8 cellular contexts compared by ENCODE assay signal in the genomic region with DNA sequence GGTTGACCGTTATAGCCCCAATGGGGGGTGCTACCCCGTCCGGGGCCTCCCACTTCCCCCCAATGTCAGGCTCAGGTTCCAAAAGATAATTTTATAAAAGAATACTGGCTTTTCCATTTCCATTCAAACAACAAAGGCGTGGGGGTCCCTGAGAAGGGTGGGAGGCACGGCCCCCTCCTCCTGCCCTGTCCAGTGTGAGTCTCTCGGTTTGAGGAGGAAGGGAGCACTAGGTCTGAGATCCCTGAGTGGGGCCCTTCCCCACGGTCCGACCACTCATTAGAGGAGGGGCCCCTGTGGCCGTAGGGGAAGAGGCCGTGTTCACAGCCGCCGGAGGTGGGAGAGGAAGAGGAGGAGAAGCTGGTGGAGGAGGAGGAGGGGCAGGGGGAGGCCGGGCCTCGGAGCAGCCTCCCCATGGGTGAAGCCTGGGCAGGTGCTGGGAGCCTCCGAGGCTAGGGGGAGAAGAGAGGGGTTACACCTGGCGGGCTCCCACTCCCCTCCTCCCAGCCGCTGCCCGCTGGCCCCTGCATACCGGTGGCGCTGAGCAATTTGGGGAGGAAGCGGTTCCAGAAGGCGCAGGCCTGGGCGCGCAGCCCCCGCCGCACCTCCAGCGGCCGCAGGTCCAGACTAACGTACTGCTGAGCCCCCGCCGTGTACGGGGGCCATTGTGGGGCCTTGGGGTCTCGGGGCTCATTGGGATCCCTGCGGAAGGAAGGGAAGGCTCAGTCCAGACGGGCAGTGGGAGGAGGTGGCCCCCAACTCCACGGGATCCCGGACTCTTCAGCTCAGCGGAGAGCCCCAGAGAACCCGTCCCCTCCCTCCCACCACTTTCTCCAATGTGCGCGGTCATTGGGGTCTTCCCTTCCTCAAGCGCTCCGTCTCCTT.
DNase-seq lines count a peak whose midpoint lies in the region; ATAC-seq and TF ChIP-seq lines count a peak whose summit lies in the region.

No MANE protein-coding gene starts in this region.

- H3K4me1 ChIP-seq in muscle layer of colon (ENCODE audit: insufficient read depth, low read length): peaks cover 21% of the 10 kb centered on the region

- TF ChIP-seq CTCF in AG09309 (IDR thresholded peaks at IDR 0.05; ENCODE audit: control insufficient read depth, insufficient read depth, low read depth, low read length, missing control alignments): no peak
- no peak for TF ChIP-seq CTCF in choroid plexus epithelial cell (conservative IDR thresholded peaks at IDR 0.05; ENCODE audit: low read depth, low read length)

- ATAC-seq in GM19324 (IDR thresholded peaks at IDR 0.05; ENCODE audit: low FRiP score, unreplicated experiment) (no peak), HG03354 (IDR thresholded peaks at IDR 0.05; ENCODE audit: poor library complexity, severe bottlenecking, unreplicated experiment) (no peak)

- H3K9ac ChIP-seq in muscle layer of colon (ENCODE audit: low read length): peak overlapping the region; percentile 53

- no peaks in the 10 kb centered on the region for H3K9me3 ChIP-seq in muscle layer of colon (ENCODE audit: low read length)

- no peak for TF ChIP-seq RAD21 in Ishikawa (IDR thresholded peaks at IDR 0.05; ENCODE audit: low read depth)

- peaks cover 28% of the 10 kb centered on the region for H3K36me3 ChIP-seq in muscle layer of colon (ENCODE audit: insufficient read depth, low read length)

- peak overlapping the region; percentile 59 for H3K27ac ChIP-seq in muscle layer of colon (ENCODE audit: low read depth, low read length)

- no peak for TF ChIP-seq EP300 in Ishikawa (IDR thresholded peaks at IDR 0.05; ENCODE audit: borderline replicate concordance)

- H3K27me3 ChIP-seq in muscle layer of colon (ENCODE audit: control insufficient read depth in 1 of 2, insufficient read depth in 2 of 2, low read length in 2 of 2): peaks cover 0 to 17% of the 10 kb centered on the region in 2 donors

- H3K4me3 ChIP-seq in AG09309 (ENCODE audit: control insufficient read depth, low read depth, low read length) (peak overlapping the region; percentile 47), choroid plexus epithelial cell (ENCODE audit: low read depth, low read length) (peak overlapping the region; percentile 63), muscle layer of colon (ENCODE audit: low read depth in 1 of 2, low read length in 2 of 2) (peak overlapping the region; percentile 31 to 68)

- DNase-seq in AG09309 (ENCODE audit: low read depth) (no peak), choroid plexus epithelial cell (ENCODE audit: low read depth) (no peak), 8988T (no peak), NCI-H1092 (lab: John Stamatoyannopoulos, UW) (no peak)

TF ChIP-seq in Ishikawa, 13 proteins besides CTCF, POLR2A, EP300 and RAD21:
- TF ChIP-seq, protein P1, sequence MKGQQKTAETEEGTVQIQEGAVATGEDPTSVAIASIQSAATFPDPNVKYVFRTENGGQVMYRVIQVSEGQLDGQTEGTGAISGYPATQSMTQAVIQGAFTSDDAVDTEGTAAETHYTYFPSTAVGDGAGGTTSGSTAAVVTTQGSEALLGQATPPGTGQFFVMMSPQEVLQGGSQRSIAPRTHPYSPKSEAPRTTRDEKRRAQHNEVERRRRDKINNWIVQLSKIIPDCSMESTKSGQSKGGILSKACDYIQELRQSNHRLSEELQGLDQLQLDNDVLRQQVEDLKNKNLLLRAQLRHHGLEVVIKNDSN (IDR thresholded peaks at IDR 0.05): no peak
- no peak for TF ChIP-seq YY1 (IDR thresholded peaks at IDR 0.05; ENCODE audit: low read depth)
- TF ChIP-seq ZBTB7A (IDR thresholded peaks at IDR 0.05; ENCODE audit: low read depth): peak; percentile 3; the same call in 1 of the 2 replicates
